In the genomic region with DNA sequence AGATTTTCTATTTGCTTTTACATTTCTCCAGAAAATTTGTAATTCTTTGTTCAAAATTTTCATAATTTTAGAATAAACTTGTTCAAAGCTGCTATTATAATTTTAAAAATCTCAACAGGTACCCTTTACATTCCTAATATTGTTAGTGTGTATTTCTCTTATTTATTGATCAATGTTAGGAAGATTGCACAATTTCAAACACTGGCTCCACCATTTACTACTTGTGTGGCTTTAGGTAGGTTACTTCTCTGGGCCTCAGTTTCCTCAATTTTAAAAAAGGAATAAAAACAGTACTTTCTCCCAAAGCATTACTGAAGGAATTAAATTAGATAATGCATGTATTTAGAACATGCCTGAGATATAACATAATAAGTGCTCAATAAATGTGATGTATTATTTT, we compare ENCODE assay signal across 25 cellular contexts.
"Had no signal": no experiment of that assay in that cellular context is flagged by ENCODE, and none has a peak within 500 bp of the region (broad histone marks: within the 10 kb centered on the region; RNA-seq: fewer than 3 reads in every experiment).

No MANE protein-coding gene starts in this region.

- H3K9me3 ChIP-seq: colonic mucosa, esophagus squamous epithelium, gastrocnemius medialis, left lung, lower lobe of right lung, mucosa of descending colon had no signal

- FAIRE-seq: islet of Langerhans, keratinocyte had no signal

- H3K27ac ChIP-seq: colonic mucosa, epithelial cell of prostate, esophagus squamous epithelium, gastrocnemius medialis, heart right ventricle, left lung, lower lobe of right lung had no signal

- H3K27me3 ChIP-seq: colonic mucosa, esophagus squamous epithelium, gastrocnemius medialis, heart right ventricle, left lung had no signal

- H3K4me1 ChIP-seq: colonic mucosa had no signal

- H3K4me3 ChIP-seq: colonic mucosa, esophagus squamous epithelium, gastrocnemius medialis, heart right ventricle, left lung, lower lobe of right lung, mucosa of descending colon had no signal

- DNase-seq: colonic mucosa; cortex of kidney; effector CD8-positive, alpha-beta T cell; effector memory CD8-positive, alpha-beta T cell; endodermal cell; erythroblast; esophagus squamous epithelium; foreskin fibroblast; foreskin melanocyte; gastrocnemius medialis; glutamatergic neuron; head of caudate nucleus; heart right ventricle; hippocampal formation; left cardiac atrium; left lung; left ventricle myocardium superior; lower lobe of right lung; mesenchymal stem cell; mucosa of descending colon; naive B cell had no signal

- H3K36me3 ChIP-seq: colonic mucosa, esophagus squamous epithelium, gastrocnemius medialis, heart right ventricle, left lung, lower lobe of right lung had no signal

- ATAC-seq: effector memory CD8-positive, alpha-beta T cell; esophagus mucosa; gastrocnemius medialis; heart right ventricle; left cardiac atrium; left lung; left ventricle myocardium superior; lower lobe of right lung; mucosa of descending colon had no signal
